Comparison of ENCODE assay signal across 8 cellular contexts in the genomic region with DNA sequence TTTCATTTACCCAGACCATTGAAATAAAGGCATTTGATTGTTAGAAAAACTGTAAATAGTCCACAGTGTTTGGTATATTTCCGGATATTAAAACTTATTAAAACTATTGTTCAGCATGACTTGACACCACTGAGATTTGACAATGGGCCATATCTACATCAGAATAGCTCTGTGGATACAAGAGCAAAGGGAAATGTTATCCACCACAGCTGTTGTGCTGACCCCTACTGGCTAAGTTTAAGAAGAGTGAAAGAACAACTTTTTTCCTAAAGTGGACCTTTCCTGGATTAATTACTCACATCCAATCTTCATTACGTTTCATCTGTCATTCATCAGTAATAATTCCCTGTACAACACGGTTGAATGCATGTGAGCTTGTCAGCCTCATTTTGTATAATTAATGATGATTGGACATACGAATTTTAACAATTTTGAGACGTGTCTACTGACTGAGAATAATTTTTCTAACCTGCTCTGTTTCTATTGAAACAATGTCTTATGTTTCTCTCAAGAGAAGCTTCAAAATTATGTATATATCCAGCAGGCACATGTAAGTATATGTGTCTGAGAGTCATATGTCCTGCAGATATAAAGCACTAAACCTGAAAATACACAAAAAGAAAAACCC.
DNase-seq lines count a peak whose midpoint lies in the region; ATAC-seq and TF ChIP-seq lines count a peak whose summit lies in the region.

No MANE protein-coding gene starts in this region.

- no peaks in the 10 kb centered on the region for H3K36me3 ChIP-seq in SK-N-MC (ENCODE audit: insufficient read depth, low read length)

- no peak overlapping the region for H3K4me3 Mint-ChIP-seq in CD14-positive monocyte

- no peak overlapping the region for H3K27ac ChIP-seq in SK-N-MC

- H3K36me3 Mint-ChIP-seq in CD14-positive monocyte, result no peaks in the 10 kb centered on the region

- no peak overlapping the region for H3K27ac Mint-ChIP-seq in CD14-positive monocyte

- H3K4me1 Mint-ChIP-seq in CD14-positive monocyte, result peaks cover 6% of the 10 kb centered on the region

- DNase-seq in CD14-positive monocyte (ENCODE audit: low spot score) (no peak), SK-N-MC (ENCODE audit: low read depth, low spot score) (peak; percentile 34), iris pigment epithelial cell (ENCODE audit: low read depth) (peak; percentile 61), C1 segment of cervical spinal cord (lab: John Stamatoyannopoulos, UW) (no peak), COLO668 (lab: John Stamatoyannopoulos, UW; ENCODE audit: unreplicated experiment) (no peak)
- no peak for DNase-seq in effector CD4-positive, alpha-beta T cell
- no peak for DNase-seq in central memory CD4-positive, alpha-beta T cell

- no peak overlapping the region for H3K4me3 ChIP-seq in SK-N-MC

- ATAC-seq in HG03442 (IDR thresholded peaks at IDR 0.05; ENCODE audit: unreplicated experiment), result peak; percentile 35

- peaks cover 0 to 1% (median 0%) of the 10 kb centered on the region in 7 donors for H3K9me3 Mint-ChIP-seq in CD14-positive monocyte

- TF ChIP-seq CTCF in CD14-positive monocyte (IDR thresholded peaks at IDR 0.05), result peak; percentile 74

- H3K9me3 ChIP-seq in SK-N-MC (ENCODE audit: low read depth, low read length), result no peaks in the 10 kb centered on the region

- intact Hi-C loops in CD14-positive monocyte (cut with micrococcal nuclease), result no loop called here

- no peak overlapping the region for H3K9ac ChIP-seq in SK-N-MC (ENCODE audit: insufficient read length)

- peaks cover 0 to 2% (median 0%) of the 10 kb centered on the region in 3 donors for H3K27me3 Mint-ChIP-seq in CD14-positive monocyte (ENCODE audit: low read depth in 3 of 3)

Comparison
In these comparisons a context has a peak if more than half of its experiments do, and no peak if none do; other contexts are left out.
1. DNase-seq: peak in SK-N-MC (single experiment) and iris pigment epithelial cell (single experiment); none in CD14-positive monocyte (single experiment), effector CD4-positive, alpha-beta T cell (single experiment), C1 segment of cervical spinal cord (0 of 14), COLO668 (single experiment) and central memory CD4-positive, alpha-beta T cell (single experiment).